1 cellular context compared by ENCODE assay signal in genomic region chr18:57748770-57749603, GRCh38.
TF ChIP-seq lines count a peak whose summit lies in the region.

No MANE protein-coding gene starts in this region.

TF ChIP-seq in GM23338, 12 proteins besides CTCF, POLR2A, EP300 and RAD21 (continued from another document):
- TF ChIP-seq ZNF462 (CRISPR knock-in tag; IDR thresholded peaks at IDR 0.05) = no peak
- TF ChIP-seq EZH2phosphoT487 (IDR thresholded peaks at IDR 0.05; ENCODE audit: unreplicated experiment) = no peak
- TF ChIP-seq EZH2 (IDR thresholded peaks at IDR 0.05; ENCODE audit: low read depth, unreplicated experiment) = no peak
- no peak for TF ChIP-seq POLR2AphosphoS5 (IDR thresholded peaks at IDR 0.05; ENCODE audit: low read depth)
- TF ChIP-seq NANOG (IDR thresholded peaks at IDR 0.05; ENCODE audit: borderline replicate concordance) = no peak
- TF ChIP-seq ETS1 (IDR thresholded peaks at IDR 0.05) = no peak
- TF ChIP-seq CREB1 (CRISPR knock-in tag; IDR thresholded peaks at IDR 0.05; ENCODE audit: low read depth) = no peak
- TF ChIP-seq JUNB (IDR thresholded peaks at IDR 0.05; ENCODE audit: unreplicated experiment) = no peak
- TF ChIP-seq ZNF114 (CRISPR knock-in tag; IDR thresholded peaks at IDR 0.05) = no peak
